Comparison of ENCODE assay signal across 9 cellular contexts in the genomic region with DNA sequence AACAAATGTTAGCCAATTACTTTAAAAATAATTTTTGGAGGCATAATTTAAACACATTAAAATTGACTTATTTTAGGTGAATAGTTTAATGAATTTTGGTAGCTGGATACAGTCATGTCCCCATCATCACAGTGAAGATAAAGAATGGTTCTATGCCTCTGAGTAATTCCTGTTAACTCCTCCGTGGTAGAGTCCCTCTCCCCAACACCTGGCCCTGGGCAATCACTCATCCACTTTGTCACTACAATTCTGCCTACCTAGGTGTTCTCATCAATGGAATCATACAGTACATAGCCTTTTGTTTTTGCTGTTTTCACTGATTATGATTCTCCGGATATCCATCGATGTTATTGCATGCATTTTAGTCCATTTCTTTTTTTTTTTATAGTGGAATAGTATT.
"Had no signal": no experiment of that assay in that cellular context is flagged by ENCODE, and none has a peak within 500 bp of the region (broad histone marks: within the 10 kb centered on the region; RNA-seq: fewer than 3 reads in every experiment).

No MANE protein-coding gene starts in this region.

- H3K4me1 Mint-ChIP-seq: H9 had no signal

- H3K9me3 Mint-ChIP-seq: GM23338, H9, HFFc6 had no signal

- H3K27ac ChIP-seq: GM23248 had no signal

- H3K36me3 ChIP-seq: HAP-1 had no signal

- H3K27ac Mint-ChIP-seq: GM23338, H9, HFFc6 had no signal

- DNase-seq: GM23248, GOT3, H7, H9, HCEC 1CT, HFFc6 had no signal

- ATAC-seq: GM23338, HCT116 had no signal

- H3K4me1 ChIP-seq: HAP-1 had no signal

- H3K4me3 ChIP-seq: GM23248, GM23338, HAP-1 had no signal

- H3K4me2 ChIP-seq: GM23338 had no signal

- H3K9ac ChIP-seq: GM23248 had no signal

- H3K4me3 Mint-ChIP-seq: GM23338, H9, HFFc6 had no signal
